In the genomic region with DNA sequence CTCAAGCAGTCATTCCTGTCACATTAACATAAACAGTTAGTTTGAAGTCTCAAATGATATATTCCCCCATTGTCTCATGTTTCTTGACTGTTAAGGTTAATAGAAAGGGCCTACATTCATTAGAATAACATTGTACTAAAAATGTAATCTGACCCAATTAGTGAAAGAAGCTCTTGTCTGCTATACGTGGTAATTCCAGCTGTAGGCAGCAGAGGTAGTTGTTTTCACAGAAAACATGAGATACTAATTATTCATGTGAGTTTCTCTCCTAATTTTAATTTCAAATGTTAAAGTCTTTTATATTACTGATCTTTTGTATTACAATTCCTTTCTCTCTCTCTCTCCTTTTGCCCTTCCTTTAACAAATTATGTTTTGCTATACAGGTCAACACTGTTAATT, we compare ENCODE assay signal across 8 cellular contexts. TPM values are rescaled to one million over a fixed set of nuclear protein-coding genes. Genes with fewer than 3 reads are reported as not detected.
DNase-seq lines count a peak whose midpoint lies in the region; ATAC-seq, FAIRE-seq and TF ChIP-seq lines count a peak whose summit lies in the region.

No MANE protein-coding gene starts in this region.

- no peak overlapping the region for H3K27ac Mint-ChIP-seq in naive B cell

- H3K9me3 Mint-ChIP-seq in naive B cell = no peaks in the 10 kb centered on the region

- ATAC-seq in naive B cell (ENCODE audit: low read depth in 2 of 2) (no peak), HG03196 (IDR thresholded peaks at IDR 0.05; ENCODE audit: unreplicated experiment) (no peak)

- no peak overlapping the region for H3K4me3 ChIP-seq in bronchial epithelial cell (ENCODE audit: low read depth, low read length)

- H3K27me3 Mint-ChIP-seq in naive B cell = peaks cover 0 to 12% (median 7%) of the 10 kb centered on the region in 3 donors

- H3K36me3 ChIP-seq in bronchial epithelial cell (ENCODE audit: control insufficient read depth, insufficient read depth, low read length) = no peaks in the 10 kb centered on the region

- DNase-seq in NOMO-1 treated with DMSO at 0.1 percent for 48 hours (lab: John Stamatoyannopoulos, UW; ENCODE audit: unreplicated experiment) (peak; percentile 22), NOMO-1 treated with dmso at 0.1 percent for 144 hours (lab: John Stamatoyannopoulos, UW; ENCODE audit: unreplicated experiment) (no peak), NCI-H2029 (lab: John Stamatoyannopoulos, UW) (peak; percentile 7), bronchial epithelial cell (ENCODE audit: low read depth) (peak; percentile 49), naive B cell (peak; percentile 1), T-helper 1 cell (no peak)
- no peak for DNase-seq in activated CD8-positive, alpha-beta memory T cell treated with anti-CD3 and anti-CD28 coated beads for 24 hours

- H3K4me3 Mint-ChIP-seq in naive B cell = no peak overlapping the region

- no peaks in the 10 kb centered on the region for H3K36me3 Mint-ChIP-seq in naive B cell

- H3K4me1 Mint-ChIP-seq in naive B cell = peaks cover 0 to 2% (median 0%) of the 10 kb centered on the region in 3 donors

- no peak for FAIRE-seq in bronchial epithelial cell (lab: Jason Lieb, UNC)

- H3K27me3 ChIP-seq in bronchial epithelial cell (ENCODE audit: control insufficient read depth, insufficient read depth, low read length) = no peaks in the 10 kb centered on the region

- TF ChIP-seq CTCF in bronchial epithelial cell (IDR thresholded peaks at IDR 0.05; ENCODE audit: insufficient read depth, low read length, severe bottlenecking) = peak; percentile 48

RNA-seq across cellular contexts. Expression of a gene that starts 26.0 kb away (rescaled TPM):
- total RNA-seq in bronchial epithelial cell = 27.4 and 40.6 TPM in 2 replicates
- 100 to 1,000 TPM in 3 of 6 donors, 10 to 100 TPM in 3; 57.1 to 152 (median 98.9) TPM for polyA plus RNA-seq in naive B cell (ENCODE audit: low read depth in 6 of 6)

RNA-seq across cellular contexts. Expression of a gene that starts 40.0 kb away (rescaled TPM):
- 35.1 and 58.7 TPM in 2 replicates for total RNA-seq in bronchial epithelial cell
- polyA plus RNA-seq in naive B cell (ENCODE audit: low read depth in 6 of 6) = 10 to 100 TPM; 25.8 to 36.2 (median 32.2) TPM

Comparison
In these comparisons a context has a peak if more than half of its experiments do, and no peak if none do; other contexts are left out.
1. DNase-seq: peak in NOMO-1 treated with DMSO at 0.1 percent for 48 hours (single experiment), NCI-H2029 (single experiment), bronchial epithelial cell (single experiment) and naive B cell (single experiment); none in NOMO-1 treated with dmso at 0.1 percent for 144 hours (single experiment), T-helper 1 cell (0 of 5) and activated CD8-positive, alpha-beta memory T cell treated with anti-CD3 and anti-CD28 coated beads for 24 hours (single experiment).